In genomic region chr5:52725781-52726180, GRCh38 we compare ENCODE assay signal across 1 cellular context.
TF ChIP-seq lines count a peak whose summit lies in the region.

No MANE protein-coding gene starts in this region.

TF ChIP-seq in GM23338, 12 proteins besides CTCF, POLR2A, EP300 and RAD21 (continued from another document):
- TF ChIP-seq REST (IDR thresholded peaks at IDR 0.05; ENCODE audit: unreplicated experiment) (no peak), JUNB (IDR thresholded peaks at IDR 0.05; ENCODE audit: unreplicated experiment) (no peak)
TF ChIP-seq in GM23338: peak in this region for 0.
